ENCODE assay signal across 14 cellular contexts in the genomic region with DNA sequence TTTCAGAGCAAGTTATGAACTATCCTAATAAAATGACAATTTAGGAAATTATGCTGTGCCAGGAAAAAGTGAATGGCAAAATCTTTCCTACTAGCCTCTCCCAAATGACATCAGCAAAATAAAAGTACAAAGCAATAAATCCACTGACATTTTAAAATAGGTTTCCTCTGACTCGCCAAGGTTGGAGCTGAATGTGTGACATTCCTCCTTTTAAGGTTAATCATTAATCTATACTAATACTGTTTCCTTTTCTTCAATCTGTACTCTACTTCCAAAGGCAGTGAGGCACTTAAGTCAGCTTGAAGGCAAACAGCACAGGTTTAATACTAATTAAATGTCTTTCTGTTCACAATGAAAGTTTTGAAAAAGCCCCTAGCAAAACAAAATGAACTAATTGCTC. TPM values are rescaled to one million over a fixed set of nuclear protein-coding genes. Genes with fewer than 3 reads are reported as not detected.
DNase-seq lines count a peak whose midpoint lies in the region; ATAC-seq and TF ChIP-seq lines count a peak whose summit lies in the region.
"Had no signal": no experiment of that assay in that cellular context is flagged by ENCODE, and none has a peak within 500 bp of the region (broad histone marks: within the 10 kb centered on the region; RNA-seq: fewer than 3 reads in every experiment).

No MANE protein-coding gene starts in this region.

- no peaks in the 10 kb centered on the region for H3K9me3 Mint-ChIP-seq in naive thymus-derived CD4-positive, alpha-beta T cell
- H3K9me3 Mint-ChIP-seq: stimulated activated naive B cell treated with anti-CD40 and anti-IgM and Interleukin-4, amounts not matched to agents 10 μg/mL and 1 μg/mL and 100 μg/mL, for 72 hours had no signal

- no peak overlapping the region for H3K4me3 Mint-ChIP-seq in naive thymus-derived CD4-positive, alpha-beta T cell
- H3K4me3 Mint-ChIP-seq: stimulated activated naive B cell treated with anti-CD40 and anti-IgM and Interleukin-4, amounts not matched to agents 10 μg/mL and 1 μg/mL and 100 μg/mL, for 72 hours had no signal

- in situ Hi-C loops in transverse colon (cut with MboI; ENCODE audit: low pct_ligation_motif_present in 1 of 4, low pct_unique_long_range_greater_than_20kb in 1 of 4, low sequenced_read_pairs in 3 of 4), result loop anchor here in 1 of 4 donors (25.0 kb wide), 1 partner anchor 113 kb away; no protein-coding TSS in a partner anchor

- H3K9me3 ChIP-seq in right lobe of liver (no peaks in the 10 kb centered on the region), transverse colon (no peaks in the 10 kb centered on the region)
- H3K9me3 ChIP-seq in naive thymus-derived CD4-positive, alpha-beta T cell (ENCODE audit: control insufficient read depth in 2 of 3, low read length in 3 of 3), result no peaks in the 10 kb centered on the region

- POLR2A ChIA-PET in naive thymus-derived CD4-positive, alpha-beta T cell (lab: Charles Lee), result interaction anchor here (0.6 to 1.0 kb wide), 2 partner anchors 18 to 114 kb away, joined by 4 to 5 read pairs; no protein-coding TSS in a partner anchor

- H3K4me3 ChIP-seq in right lobe of liver (no peak overlapping the region), transverse colon (no peak overlapping the region)
- no peak overlapping the region for H3K4me3 ChIP-seq in naive thymus-derived CD4-positive, alpha-beta T cell (ENCODE audit: low read length)

- H3K36me3 ChIP-seq in right lobe of liver (peaks cover 0 to 11% (median 2%) of the 10 kb centered on the region in 4 donors), transverse colon (peaks cover 0 to 37% (median 12%) of the 10 kb centered on the region in 4 donors)
- peaks cover 18 to 36% (median 24%) of the 10 kb centered on the region in 3 experiments for H3K36me3 ChIP-seq in naive thymus-derived CD4-positive, alpha-beta T cell (ENCODE audit: control insufficient read depth in 2 of 3, insufficient read depth in 3 of 3, low read length in 3 of 3)

- TF ChIP-seq POLR2A in right lobe of liver (IDR thresholded peaks at IDR 0.05), result no peak
- TF ChIP-seq POLR2A in transverse colon (IDR thresholded peaks at IDR 0.05), result no peak

- no peak for TF ChIP-seq CTCF in right lobe of liver (IDR thresholded peaks at IDR 0.05)
- TF ChIP-seq CTCF in transverse colon (IDR thresholded peaks at IDR 0.05), result no peak

- DNase-seq in HuH-7.5 (ENCODE audit: low spot score) (peak; percentile 25), dermis microvascular lymphatic vessel endothelial cell (ENCODE audit: low read depth in 2 of 2) (peak; percentile 26 to 66), right lobe of liver (no peak), transverse colon (no peak), medulla oblongata (ENCODE audit: extremely low spot score) (no peak)
- no peak for DNase-seq in naive thymus-derived CD4-positive, alpha-beta T cell
- DNase-seq in stimulated activated CD8-positive, alpha-beta memory T cell treated with anti-CD3 and anti-CD28 coated beads, Interleukin-4, amount 100 ng/mL, for 48 hours, result no peak
- DNase-seq: activated CD4-positive, alpha-beta T cell treated with anti-CD3 and anti-CD28 coated beads, Interleukin-2, amount 50 U/mL, for 1 hour; activated effector memory CD4-positive, alpha-beta T cell treated with anti-CD3 and anti-CD28 coated beads, Interleukin-2, amount 50 U/mL, for 16 hours; NCI-H2107; stimulated activated CD4-positive, alpha-beta T cell treated with anti-CD3 and anti-CD28 coated beads, Interleukin-2, amount 100 ng/mL, for 24 hours; stimulated activated naive B cell treated with anti-CD40 and anti-IgM and Interleukin-4, amounts not matched to agents 10 μg/mL and 1 μg/mL and 100 μg/mL, for 72 hours; T-helper 1 cell had no signal

- TF ChIP-seq EP300 in transverse colon (IDR thresholded peaks at IDR 0.05; ENCODE audit: low read depth), result peak; percentile 59

- H3K27ac ChIP-seq in right lobe of liver, result no peak overlapping the region
- peak overlapping the region; percentile 60 to 78 (median 78) for H3K27ac ChIP-seq in transverse colon
- H3K27ac ChIP-seq in naive thymus-derived CD4-positive, alpha-beta T cell (ENCODE audit: low read depth, low read length), result no peak overlapping the region

- peak in 3 of 4 donors; percentile 65 to 67 (median 67) for ATAC-seq in right lobe of liver
- ATAC-seq in GM18909 (IDR thresholded peaks at IDR 0.05; ENCODE audit: poor library complexity, unreplicated experiment), result no peak
- no peak for ATAC-seq in naive thymus-derived CD4-positive, alpha-beta T cell
- ATAC-seq: stimulated activated naive B cell treated with anti-CD40 and anti-IgM and Interleukin-4, amounts not matched to agents 10 μg/mL and 1 μg/mL and 100 μg/mL, for 72 hours had no signal

- WGBS in right lobe of liver (ENCODE audit: insufficient coverage, low coverage, low lambda C conversion rate, missing lambda C conversion rate), result 20% methylated on average over 1 of the region's 1 CpG
- WGBS in transverse colon (ENCODE audit: low coverage in 1 of 2), 2 donors, result 18 to 50% methylated on average over 1 of the region's 1 CpG

- CTCF ChIA-PET in naive thymus-derived CD4-positive, alpha-beta T cell (lab: Charles Lee), result no interaction called here

- H3K4me1 ChIP-seq in right lobe of liver (peaks cover 0 to 35% (median 3%) of the 10 kb centered on the region in 4 donors), transverse colon (peaks cover 10 to 32% (median 25%) of the 10 kb centered on the region in 4 donors)
- no peaks in the 10 kb centered on the region for H3K4me1 ChIP-seq in naive thymus-derived CD4-positive, alpha-beta T cell (ENCODE audit: control insufficient read depth in 2 of 2, insufficient read depth in 2 of 2, low read length in 2 of 2)

- H3K27me3 Mint-ChIP-seq in naive thymus-derived CD4-positive, alpha-beta T cell, result no peaks in the 10 kb centered on the region
- H3K27me3 Mint-ChIP-seq: stimulated activated naive B cell treated with anti-CD40 and anti-IgM and Interleukin-4, amounts not matched to agents 10 μg/mL and 1 μg/mL and 100 μg/mL, for 72 hours had no signal

- no peak overlapping the region for H3K27ac Mint-ChIP-seq in naive thymus-derived CD4-positive, alpha-beta T cell
- H3K27ac Mint-ChIP-seq: stimulated activated naive B cell treated with anti-CD40 and anti-IgM and Interleukin-4, amounts not matched to agents 10 μg/mL and 1 μg/mL and 100 μg/mL, for 72 hours had no signal

- H3K4me1 Mint-ChIP-seq in naive thymus-derived CD4-positive, alpha-beta T cell, result peaks cover 5 to 38% (median 13%) of the 10 kb centered on the region in 7 donors

- H3K27me3 ChIP-seq in right lobe of liver (no peaks in the 10 kb centered on the region), transverse colon (no peaks in the 10 kb centered on the region)
- H3K27me3 ChIP-seq in naive thymus-derived CD4-positive, alpha-beta T cell (ENCODE audit: control insufficient read depth in 2 of 2, insufficient read depth in 2 of 2, low read length in 2 of 2), result no peaks in the 10 kb centered on the region

- intact Hi-C loops in right lobe of liver (cut with DNase I) (loop anchor here in 1 of 2 donors (10.0 kb wide), 1 partner anchor 106 kb away; no protein-coding TSS in a partner anchor), transverse colon (cut with DNase I; ENCODE audit: low total_unique reads) (no loop called here)
- intact Hi-C loops in naive thymus-derived CD4-positive, alpha-beta T cell (cut with micrococcal nuclease), result no loop called here

- peaks cover 19 to 44% (median 34%) of the 10 kb centered on the region in 5 donors for H3K36me3 Mint-ChIP-seq in naive thymus-derived CD4-positive, alpha-beta T cell

RNA-seq across cellular contexts. Expression of a gene that starts 15.7 kb away (rescaled TPM):
- total RNA-seq in dermis microvascular lymphatic vessel endothelial cell (14.2 and 16.6 TPM in 2 replicates), right lobe of liver (10 to 100 TPM in 3 of 6 experiments, 1 to 10 TPM in 3; 4.6 to 12.1 (median 8.3) TPM), transverse colon (10 to 100 TPM; 22.5 to 83.8 (median 62.0) TPM)
- 10 to 100 TPM; 17.1 to 58.1 (median 39.2) TPM for total RNA-seq in naive thymus-derived CD4-positive, alpha-beta T cell
- polyA plus RNA-seq in naive thymus-derived CD4-positive, alpha-beta T cell, result 1 to 10 TPM in 1 of 2 donors, under 1 TPM in 1; 0.58 to 2.2 TPM

RNA-seq across cellular contexts. Expression of a gene that starts 47.7 kb away (rescaled TPM):
- total RNA-seq in dermis microvascular lymphatic vessel endothelial cell (19.8 and 20.1 TPM in 2 replicates), right lobe of liver (10 to 100 TPM in 3 of 6 experiments, 1 to 10 TPM in 3; 3.9 to 14.4 (median 9.0) TPM), transverse colon (1,000 to 10,000 TPM in 2 of 4 donors, 100 to 1,000 TPM in 2; 330 to 1,204 (median 846) TPM)
- not detected for total RNA-seq in naive thymus-derived CD4-positive, alpha-beta T cell
- polyA plus RNA-seq in naive thymus-derived CD4-positive, alpha-beta T cell, result not detected

Comparison
In these comparisons a context has a peak if more than half of its experiments do, and no peak if none do; other contexts are left out.
1. DNase-seq: peak in HuH-7.5 (single experiment) and dermis microvascular lymphatic vessel endothelial cell (2 of 2); none in right lobe of liver (0 of 3), transverse colon (single experiment), naive thymus-derived CD4-positive, alpha-beta T cell (0 of 9), medulla oblongata (single experiment) and stimulated activated CD8-positive, alpha-beta memory T cell treated with anti-CD3 and anti-CD28 coated beads, Interleukin-4, amount 100 ng/mL, for 48 hours (single experiment).
2. ATAC-seq: peak in right lobe of liver (3 of 4); none in GM18909 (single experiment) and naive thymus-derived CD4-positive, alpha-beta T cell (single experiment).
3. H3K27ac ChIP-seq: peak in transverse colon (4 of 4); none in right lobe of liver (0 of 3) and naive thymus-derived CD4-positive, alpha-beta T cell (single experiment).
4. RNA of a gene that starts 47.7 kb away (total RNA-seq): 330 to 1,204 TPM in transverse colon; 19.8 to 20.1 TPM in dermis microvascular lymphatic vessel endothelial cell, 3.9 to 14.4 TPM in right lobe of liver and not detected in naive thymus-derived CD4-positive, alpha-beta T cell; every median in the first group is over 10 times any median in the second.